Comparison of ENCODE assay signal across 8 cellular contexts in the genomic region with DNA sequence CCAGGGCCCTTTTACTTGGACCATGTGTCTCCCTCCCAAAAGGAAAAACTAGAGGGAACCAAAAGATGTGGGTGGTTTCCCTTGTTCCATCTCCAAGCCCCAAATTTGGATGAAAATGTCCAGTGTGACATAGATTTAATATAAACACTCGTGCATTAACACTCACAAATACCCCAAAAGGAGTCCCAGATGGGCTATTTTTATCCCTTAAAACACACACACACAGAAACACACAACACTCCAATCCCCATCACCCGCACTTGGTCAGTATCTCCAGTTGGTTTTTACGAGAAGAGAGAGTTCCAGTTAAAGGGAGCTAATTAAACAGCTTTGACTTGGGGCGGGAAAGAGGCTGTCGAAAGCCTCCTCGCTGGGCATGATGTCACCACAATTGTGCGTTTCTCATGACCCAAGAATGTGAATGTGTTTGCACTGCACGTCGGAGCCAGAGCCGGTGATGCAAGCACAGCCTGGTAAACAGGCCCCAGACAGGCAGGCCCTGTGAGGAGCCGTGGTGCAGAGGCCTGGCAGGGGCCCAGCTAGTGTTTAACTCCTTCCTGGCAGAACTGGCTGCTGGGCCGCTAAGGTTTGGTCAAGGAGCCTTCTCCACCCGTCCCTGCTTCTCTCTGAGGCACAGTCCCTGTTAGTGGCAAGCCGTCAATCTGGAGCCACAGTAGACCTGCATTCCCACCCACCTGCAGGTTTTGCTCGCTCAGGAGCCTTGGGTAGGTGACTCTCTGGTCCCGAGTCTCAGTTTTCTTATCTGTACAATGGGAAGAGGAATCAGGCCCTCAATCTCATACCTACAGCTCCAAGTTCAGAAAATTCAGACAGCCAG. TPM values are rescaled to one million over a fixed set of nuclear protein-coding genes. Genes with fewer than 3 reads are reported as not detected.
DNase-seq lines count a peak whose midpoint lies in the region; ATAC-seq and TF ChIP-seq lines count a peak whose summit lies in the region.

No MANE protein-coding gene starts in this region.

- H3K9me3 ChIP-seq in left lung (no peaks in the 10 kb centered on the region), suprapubic skin (no peaks in the 10 kb centered on the region)

- no peaks in the 10 kb centered on the region for H3K9me3 Mint-ChIP-seq in activated T-cell treated with anti-CD3 and anti-CD28 coated beads, Interleukin-2, amount 50 U/mL, for 72 hours

- TF ChIP-seq CTCF in NB4 (IDR thresholded peaks at IDR 0.05; ENCODE audit: low read depth, low read length) (no peak), left lung (IDR thresholded peaks at IDR 0.05) (no peak), suprapubic skin (IDR thresholded peaks at IDR 0.05) (no peak)

- intact Hi-C loops in left lung (cut with DNase I) = no loop called here

- peak; percentile 60 for TF ChIP-seq EP300 in suprapubic skin (IDR thresholded peaks at IDR 0.05)

- H3K36me3 ChIP-seq in left lung (no peaks in the 10 kb centered on the region), suprapubic skin (no peaks in the 10 kb centered on the region)

- no peaks in the 10 kb centered on the region for H3K27me3 ChIP-seq in left lung
- H3K27me3 ChIP-seq in suprapubic skin = no peaks in the 10 kb centered on the region

- H3K4me1 ChIP-seq in left lung = peaks cover 4 to 6% of the 10 kb centered on the region in 2 donors
- peaks cover 16% of the 10 kb centered on the region for H3K4me1 ChIP-seq in suprapubic skin

- DNase-seq in AG20443 (ENCODE audit: low spot score) (peak; percentile 95), NB4 (ENCODE audit: low read depth) (peak; percentile 51), cerebellar cortex (ENCODE audit: low spot score) (peak; percentile 63), left lung (peak; percentile 91 to 92), suprapubic skin (ENCODE audit: low spot score in 2 of 2) (peak; percentile 92 to 93), NCI-H1048 (lab: John Stamatoyannopoulos, UW) (no peak)
- no peak for DNase-seq in activated T-cell treated with anti-CD3 and anti-CD28 coated beads, Interleukin-2, amount 50 U/mL, for 72 hours

- no peaks in the 10 kb centered on the region for H3K4me1 Mint-ChIP-seq in activated T-cell treated with anti-CD3 and anti-CD28 coated beads, Interleukin-2, amount 50 U/mL, for 72 hours (ENCODE audit: low read depth)

- no peaks in the 10 kb centered on the region for H3K27me3 Mint-ChIP-seq in activated T-cell treated with anti-CD3 and anti-CD28 coated beads, Interleukin-2, amount 50 U/mL, for 72 hours (ENCODE audit: low read depth)

- no peak overlapping the region for H3K4me3 ChIP-seq in NB4 (ENCODE audit: low read depth, low read length)
- no peak overlapping the region for H3K4me3 ChIP-seq in left lung
- H3K4me3 ChIP-seq in suprapubic skin = no peak overlapping the region

- 32% methylated on average over 13 of the region's 16 CpGs for WGBS in suprapubic skin

- no peak for TF ChIP-seq POLR2A in NB4 (IDR thresholded peaks at IDR 0.05; ENCODE audit: extremely low read depth, insufficient read length)
- no peak for TF ChIP-seq POLR2A in suprapubic skin (IDR thresholded peaks at IDR 0.05)

- no peak overlapping the region for H3K4me3 Mint-ChIP-seq in activated T-cell treated with anti-CD3 and anti-CD28 coated beads, Interleukin-2, amount 50 U/mL, for 72 hours

- ATAC-seq in left lung (peak; percentile 96), HG02759 (IDR thresholded peaks at IDR 0.05; ENCODE audit: unreplicated experiment) (no peak)
- no peak for ATAC-seq in activated T-cell treated with anti-CD3 and anti-CD28 coated beads, Interleukin-2, amount 50 U/mL, for 72 hours (replicated peaks in 1 of 2)

- H3K27ac ChIP-seq in left lung = peak overlapping the region; percentile 50 to 78
- H3K27ac ChIP-seq in suprapubic skin = peak overlapping the region; percentile 77

- H3K27ac Mint-ChIP-seq in activated T-cell treated with anti-CD3 and anti-CD28 coated beads, Interleukin-2, amount 50 U/mL, for 72 hours = no peak overlapping the region

- H3K36me3 Mint-ChIP-seq in activated T-cell treated with anti-CD3 and anti-CD28 coated beads, Interleukin-2, amount 50 U/mL, for 72 hours (ENCODE audit: insufficient read depth in 2 of 2) = no peaks in the 10 kb centered on the region

RNA-seq across cellular contexts. Expression of gene SMTN, which starts 25.6 kb away (rescaled TPM):
- total RNA-seq in left lung (10 to 100 TPM; 86.4 to 99.7 TPM), suprapubic skin (10 to 100 TPM; 42.3 to 54.6 (median 50.5) TPM)
- 10 to 100 TPM; 33.1 to 40.2 TPM for total RNA-seq in activated T-cell treated with anti-CD3 and anti-CD28 coated beads, Interleukin-2, amount 50 U/mL, for 72 hours

RNA-seq across cellular contexts. Expression of gene SELENOM, which starts 51.8 kb away (rescaled TPM):
- total RNA-seq in left lung = 100 to 1,000 TPM in 1 of 2 donors, 10 to 100 TPM in 1; 80.0 to 115 TPM
- total RNA-seq in suprapubic skin = 10 to 100 TPM; 37.4 to 72.1 (median 56.0) TPM
- total RNA-seq in activated T-cell treated with anti-CD3 and anti-CD28 coated beads, Interleukin-2, amount 50 U/mL, for 72 hours = 10 to 100 TPM in 1 of 2 donors, 1 to 10 TPM in 1; 6.8 to 13.5 TPM

Comparison
In these comparisons a context has a peak if more than half of its experiments do, and no peak if none do; other contexts are left out.
1. DNase-seq: peak in AG20443 (single experiment), NB4 (single experiment), cerebellar cortex (single experiment), left lung (2 of 2) and suprapubic skin (2 of 2); none in NCI-H1048 (single experiment) and activated T-cell treated with anti-CD3 and anti-CD28 coated beads, Interleukin-2, amount 50 U/mL, for 72 hours (0 of 2).